ENCODE assay signal across 9 cellular contexts in genomic region chr15:44584162-44584749, GRCh38. TPM values are rescaled to one million over a fixed set of nuclear protein-coding genes. Genes with fewer than 3 reads are reported as not detected.
A peak's percentile ranks its signal among the peaks of the same experiment; 100 is the strongest.
DNase-seq lines count a peak whose midpoint lies in the region; ATAC-seq and TF ChIP-seq lines count a peak whose summit lies in the region.
"Had no signal": no experiment of that assay in that cellular context is flagged by ENCODE, and none has a peak within 500 bp of the region (broad histone marks: within the 10 kb centered on the region; RNA-seq: fewer than 3 reads in every experiment).

No MANE protein-coding gene starts in this region.

- no peaks in the 10 kb centered on the region for H3K27me3 ChIP-seq in A673 (replicated peaks; ENCODE audit: insufficient read depth, low read depth, low read length, poor library complexity)
- H3K27me3 ChIP-seq in SJCRH30, result no peaks in the 10 kb centered on the region

- H3K27ac Mint-ChIP-seq in activated naive CD8-positive, alpha-beta T cell treated with anti-CD3 and anti-CD28 coated beads, Interleukin-2, amount 50 U/mL, for 24 hours, result peak overlapping the region; percentile 22
- H3K27ac Mint-ChIP-seq: nephron had no signal

- peaks cover 38% of the 10 kb centered on the region for H3K36me3 Mint-ChIP-seq in activated naive CD8-positive, alpha-beta T cell treated with anti-CD3 and anti-CD28 coated beads, Interleukin-2, amount 50 U/mL, for 24 hours (ENCODE audit: low read depth)

- H3K27me3 Mint-ChIP-seq in activated naive CD8-positive, alpha-beta T cell treated with anti-CD3 and anti-CD28 coated beads, Interleukin-2, amount 50 U/mL, for 24 hours, result no peaks in the 10 kb centered on the region

- ATAC-seq in activated naive CD8-positive, alpha-beta T cell treated with anti-CD3 and anti-CD28 coated beads, Interleukin-2, amount 50 U/mL, for 24 hours, result peak; percentile 91
- ATAC-seq in left colon, result peak; percentile 84

- CTCF ChIA-PET in A673 (lab: Charles Lee), result interaction anchor here (0.5 to 1.8 kb wide), 10 partner anchors 15 to 453 kb away, joined by 3 to 16 read pairs (median 4); no protein-coding TSS in a partner anchor

- H3K4me3 ChIP-seq in A673 (ENCODE audit: low read depth, low read length, poor library complexity, severe bottlenecking), result no peak overlapping the region
- no peak overlapping the region for H3K4me3 ChIP-seq in SJCRH30

- DNase-seq in A673 (ENCODE audit: low spot score) (peak; percentile 79), SJCRH30 (peak; percentile 59 to 69), left colon (peak in 1 of 2 donors; percentile 61), cortex of kidney (lab: John Stamatoyannopoulos, UW) (no peak), epidermal melanocyte (ENCODE audit: insufficient read length, low spot score) (no peak)
- DNase-seq in activated naive CD8-positive, alpha-beta T cell treated with anti-CD3 and anti-CD28 coated beads, Interleukin-2, amount 50 U/mL, for 24 hours, result peak; percentile 60
- peak; percentile 6 to 18 for DNase-seq in stimulated activated CD8-positive, alpha-beta memory T cell treated with anti-CD3 and anti-CD28 coated beads, Interleukin-7, amount 100 ng/mL, for 48 hours (ENCODE audit: extremely low read depth in 1 of 2, low read depth in 1 of 2)

- no peaks in the 10 kb centered on the region for H3K9me3 Mint-ChIP-seq in activated naive CD8-positive, alpha-beta T cell treated with anti-CD3 and anti-CD28 coated beads, Interleukin-2, amount 50 U/mL, for 24 hours
- H3K9me3 Mint-ChIP-seq: nephron had no signal

- H3K9me3 ChIP-seq in A673 (ENCODE audit: low read depth, low read length, poor library complexity, severe bottlenecking) (no peaks in the 10 kb centered on the region), SJCRH30 (replicated peaks) (no peaks in the 10 kb centered on the region)

- H3K4me1 ChIP-seq in A673 (ENCODE audit: insufficient read depth, low read length, poor library complexity, severe bottlenecking), result no peaks in the 10 kb centered on the region
- 0 out of 2 replicates have a peak, but pooled peaks cover 6% of the 10 kb centered on the region for H3K4me1 ChIP-seq in SJCRH30

- no peak overlapping the region for H3K4me3 Mint-ChIP-seq in activated naive CD8-positive, alpha-beta T cell treated with anti-CD3 and anti-CD28 coated beads, Interleukin-2, amount 50 U/mL, for 24 hours
- H3K4me3 Mint-ChIP-seq: nephron had no signal

- BruUV-seq in A673 (replicated peaks; lab: Mats Ljungman, UMichigan), result no TSS peak

- no peak overlapping the region for H3K27ac ChIP-seq in A673 (ENCODE audit: low read depth, low read length, poor library complexity, severe bottlenecking)
- no peak overlapping the region for H3K27ac ChIP-seq in SJCRH30

- TF ChIP-seq CTCF in A673 (conservative IDR thresholded peaks at IDR 0.05; ENCODE audit: low read depth, low read length) (peak; percentile 81), GM12873 (IDR thresholded peaks at IDR 0.05; ENCODE audit: insufficient read depth, low read depth, low read length, missing control alignments) (peak; percentile 70)

- intact Hi-C loops in A673 (cut with micrococcal nuclease; ENCODE audit: unreplicated experiment), result loop anchor here (2.0 to 10.0 kb wide), 2 partner anchors 155 to 531 kb away; partner anchors contain the start of genes DUOX2 and DUOXA2
- intact Hi-C loops in left colon (cut with DNase I, micrococcal nuclease), result loop anchor here in 1 of 2 donors (10.0 kb wide), 1 partner anchor 151 kb away; the partner anchor contains the start of gene TRIM69

- H3K36me3 ChIP-seq in A673 (ENCODE audit: insufficient read depth, low read length, poor library complexity, severe bottlenecking), result peaks cover 88% of the 10 kb centered on the region
- peaks cover 60% of the 10 kb centered on the region for H3K36me3 ChIP-seq in SJCRH30

- POLR2A ChIA-PET in A673 (lab: Charles Lee; ENCODE audit: low non-redundant PET), result interaction anchor here (1.1 kb wide), 1 partner anchor 79 kb away, joined by 7 read pairs; the partner anchor contains the start of gene SPG11

- peaks cover 2% of the 10 kb centered on the region for H3K4me1 Mint-ChIP-seq in activated naive CD8-positive, alpha-beta T cell treated with anti-CD3 and anti-CD28 coated beads, Interleukin-2, amount 50 U/mL, for 24 hours
- H3K4me1 Mint-ChIP-seq: nephron had no signal

RNA-seq across cellular contexts. Expression of gene EIF3J, which starts 47.3 kb away (rescaled TPM):
- total RNA-seq in A673 (2021), result 176 and 208 TPM in 2 replicates
- total RNA-seq in SJCRH30 (2014; rRNA removed; shearing (Covaris generic)), result 84.0 and 96.4 TPM in 2 replicates
- total RNA-seq in left colon, result 10 to 100 TPM; 49.1 to 60.2 TPM

Comparison
In these comparisons a context has a peak if more than half of its experiments do, and no peak if none do; other contexts are left out.
1. DNase-seq: peak in A673 (single experiment), SJCRH30 (2 of 2), activated naive CD8-positive, alpha-beta T cell treated with anti-CD3 and anti-CD28 coated beads, Interleukin-2, amount 50 U/mL, for 24 hours (single experiment) and stimulated activated CD8-positive, alpha-beta memory T cell treated with anti-CD3 and anti-CD28 coated beads, Interleukin-7, amount 100 ng/mL, for 48 hours (2 of 2); none in cortex of kidney (single experiment) and epidermal melanocyte (single experiment).